Comparison of ENCODE assay signal across 9 cellular contexts in genomic region chrX:71870337-71871098, GRCh38. TPM values are rescaled to one million over a fixed set of nuclear protein-coding genes. Genes with fewer than 3 reads are reported as not detected.
DNase-seq lines count a peak whose midpoint lies in the region; ATAC-seq, FAIRE-seq and TF ChIP-seq lines count a peak whose summit lies in the region.
"Had no signal": no experiment of that assay in that cellular context is flagged by ENCODE, and none has a peak within 500 bp of the region (broad histone marks: within the 10 kb centered on the region; RNA-seq: fewer than 3 reads in every experiment).

No MANE protein-coding gene starts in this region.

- peak; percentile 43 for ATAC-seq in GM18867 (IDR thresholded peaks at IDR 0.05; ENCODE audit: unreplicated experiment)
- ATAC-seq in HG03442 (IDR thresholded peaks at IDR 0.05; ENCODE audit: unreplicated experiment), result no peak
- no peak for ATAC-seq in HG03280 (IDR thresholded peaks at IDR 0.05; ENCODE audit: unreplicated experiment)

- TF ChIP-seq POLR2A in Peyer's patch (IDR thresholded peaks at IDR 0.05), result no peak

- no peak for FAIRE-seq in RCC 7860 (lab: Jason Lieb, UNC)

- no peaks in the 10 kb centered on the region for H3K9me3 ChIP-seq in Peyer's patch

- H3K27ac ChIP-seq in Peyer's patch, result no peak overlapping the region
- H3K27ac ChIP-seq: skin epidermis had no signal

- in situ Hi-C loops in ACHN (cut with HindIII; ENCODE audit: low pct_ligation_motif_present, low pct_unique_long_range_greater_than_20kb, low sequenced_read_pairs), result no loop called here

- no peaks in the 10 kb centered on the region for H3K4me1 ChIP-seq in Peyer's patch

- no peaks in the 10 kb centered on the region for H3K27me3 ChIP-seq in Peyer's patch

- no peaks in the 10 kb centered on the region for H3K36me3 ChIP-seq in Peyer's patch

- peak; percentile 23 for DNase-seq in ACHN
- DNase-seq in RCC 7860 (ENCODE audit: low spot score), result peak; percentile 4
- peak; percentile 0 to 1 for DNase-seq in foreskin fibroblast
- no peak for DNase-seq in Peyer's patch
- DNase-seq in DMS153 treated with DMSO at 0.1 percent for 48 hours (lab: John Stamatoyannopoulos, UW; ENCODE audit: unreplicated experiment), result no peak

- TF ChIP-seq CTCF in foreskin fibroblast (IDR thresholded peaks at IDR 0.05; ENCODE audit: low read depth, low read length) (no peak), Peyer's patch (IDR thresholded peaks at IDR 0.05) (no peak)

- H3K4me3 ChIP-seq in foreskin fibroblast (ENCODE audit: low read depth in 1 of 2, low read length in 2 of 2), result no peak overlapping the region
- H3K4me3 ChIP-seq in Peyer's patch, result no peak overlapping the region
- H3K4me3 ChIP-seq: skin epidermis had no signal

RNA-seq across cellular contexts. Expression of gene NHSL2, which starts 40.1 kb away (rescaled TPM):
- total RNA-seq in Peyer's patch, result 1 to 10 TPM in 3 of 4 donors, under 1 TPM in 1; 0.53 to 2.9 (median 2.2) TPM

Comparison
In these comparisons a context has a peak if more than half of its experiments do, and no peak if none do; other contexts are left out.
1. DNase-seq: peak in ACHN (single experiment), RCC 7860 (single experiment) and foreskin fibroblast (2 of 2); none in Peyer's patch (0 of 3) and DMS153 treated with DMSO at 0.1 percent for 48 hours (single experiment).